ENCODE assay signal across 8 cellular contexts in genomic region chr12:96398422-96399080, GRCh38. TPM values are rescaled to one million over a fixed set of nuclear protein-coding genes. Genes with fewer than 3 reads are reported as not detected.
A peak's percentile ranks its signal among the peaks of the same experiment; 100 is the strongest.
DNase-seq lines count a peak whose midpoint lies in the region; TF ChIP-seq lines count a peak whose summit lies in the region.

No MANE protein-coding gene starts in this region.

- H3K27me3 ChIP-seq in MM.1S (replicated peaks; ENCODE audit: insufficient read depth, low read length) (no peaks in the 10 kb centered on the region), mucosa of rectum (ENCODE audit: control insufficient read depth in 2 of 2, insufficient read depth in 2 of 2, low read length in 2 of 2) (no peaks in the 10 kb centered on the region)

- H3K27ac ChIP-seq in MM.1S (ENCODE audit: low read length) (peak overlapping the region; percentile 92; the same call in 1 of the 2 replicates), mucosa of rectum (ENCODE audit: low read depth in 2 of 2, low read length in 2 of 2) (peak overlapping the region; percentile 98)

- H3K4me3 ChIP-seq in GM12864 (ENCODE audit: low read depth, low read length) (peak overlapping the region; percentile 100), MM.1S (ENCODE audit: low read length) (peak overlapping the region; percentile 95), mucosa of rectum (ENCODE audit: low read length in 2 of 2) (peak overlapping the region; percentile 80 to 98)

- H2AFZ ChIP-seq in MM.1S (ENCODE audit: low read length) = peak overlapping the region; percentile 56; the same call in 1 of the 2 replicates

- peak overlapping the region; percentile 87 for H3K4me2 ChIP-seq in MM.1S (ENCODE audit: low read depth, low read length)

- TF ChIP-seq CTCF in GM12864 (IDR thresholded peaks at IDR 0.05; ENCODE audit: low read depth, low read length, missing control alignments) = no peak
- TF ChIP-seq CTCF in MM.1S (IDR thresholded peaks at IDR 0.05; ENCODE audit: low read length) = no peak

- H3K36me3 ChIP-seq in MM.1S (replicated peaks; ENCODE audit: insufficient read depth, low read length) (no peaks in the 10 kb centered on the region), mucosa of rectum (ENCODE audit: control insufficient read depth in 2 of 2, insufficient read depth in 2 of 2, low read length in 2 of 2) (no peaks in the 10 kb centered on the region)

- H3K9me2 ChIP-seq in MM.1S (replicated peaks; ENCODE audit: insufficient read depth, low read length) = no peaks in the 10 kb centered on the region

- H3K9me3 ChIP-seq in MM.1S (replicated peaks; ENCODE audit: insufficient read depth, low read length) (no peaks in the 10 kb centered on the region), mucosa of rectum (ENCODE audit: control insufficient read depth in 2 of 2, low read length in 2 of 2) (no peaks in the 10 kb centered on the region)

- no peaks in the 10 kb centered on the region for H4K20me1 ChIP-seq in MM.1S (ENCODE audit: insufficient read depth, low read length)

- H3F3A ChIP-seq in MM.1S (ENCODE audit: insufficient read depth, low read length) = peaks cover 29% of the 10 kb centered on the region

- H3K9ac ChIP-seq in MM.1S (ENCODE audit: low read length) = peak overlapping the region; percentile 83
- H3K9ac ChIP-seq in mucosa of rectum (ENCODE audit: low read depth in 1 of 2, low read length in 2 of 2) = peak overlapping the region; percentile 78 to 89

- H3K4me1 ChIP-seq in MM.1S (ENCODE audit: low read length) = peaks cover 15% of the 10 kb centered on the region
- peaks cover 3 to 8% of the 10 kb centered on the region in 2 donors for H3K4me1 ChIP-seq in mucosa of rectum (ENCODE audit: control insufficient read depth in 2 of 2, insufficient read depth in 2 of 2, low read length in 2 of 2)

- peaks cover 57% of the 10 kb centered on the region for H3K79me2 ChIP-seq in MM.1S (ENCODE audit: low read length)

- no peak for DNase-seq in GM12864 (ENCODE audit: low read depth)
- DNase-seq in MM.1S = peak; percentile 24
- DNase-seq in dermis blood vessel endothelial cell = peak; percentile 62
- no peak for DNase-seq in NCI-H2029 treated with DMSO at 0.1 percent for 48 hours (lab: John Stamatoyannopoulos, UW)
- DNase-seq in NCI-H524 treated with DMSO at 0.1 percent for 48 hours (lab: John Stamatoyannopoulos, UW) = no peak
- DNase-seq in NCI-H2029 (lab: John Stamatoyannopoulos, UW) = no peak
- DNase-seq in A172 (ENCODE audit: low spot score) = no peak

RNA-seq across cellular contexts. Expression of gene CDK17, which starts 1.7 kb away (rescaled TPM):
- 182 and 232 TPM in 2 replicates for total RNA-seq in dermis blood vessel endothelial cell
- total RNA-seq in A172 (2014; rRNA removed; shearing (Covaris generic)) = 38.9 and 43.3 TPM in 2 replicates

Comparison
In these comparisons a context has a peak if more than half of its experiments do, and no peak if none do; other contexts are left out.
1. DNase-seq: peak in MM.1S (single experiment) and dermis blood vessel endothelial cell (single experiment); none in GM12864 (single experiment), NCI-H2029 treated with DMSO at 0.1 percent for 48 hours (single experiment), NCI-H524 treated with DMSO at 0.1 percent for 48 hours (single experiment), NCI-H2029 (single experiment) and A172 (single experiment).
2. Peak in every context shown above with its lines, with median percentiles within 50 percentile points of each other: H3K4me3 ChIP-seq.